22 cellular contexts compared by ENCODE assay signal in the genomic region with DNA sequence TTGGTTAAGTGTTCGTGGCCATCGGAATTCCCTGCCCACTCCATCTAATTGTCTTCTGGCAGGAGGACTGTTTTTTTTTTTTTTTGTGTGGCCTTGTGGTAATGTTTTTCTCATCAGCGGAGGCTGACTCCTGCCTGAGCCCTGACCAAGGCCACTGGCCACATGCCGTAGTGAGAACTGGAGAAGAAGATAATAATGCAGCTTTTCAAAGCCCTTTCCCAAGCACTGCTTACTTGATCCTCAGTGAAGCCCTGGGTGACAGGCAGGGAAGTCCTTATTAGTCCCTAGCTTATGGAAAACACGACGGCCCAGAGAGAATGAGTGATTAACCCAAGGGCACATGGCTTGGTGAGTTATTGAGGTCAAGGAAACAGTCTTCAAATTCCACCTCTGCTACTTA.
DNase-seq lines count a peak whose midpoint lies in the region; ATAC-seq and TF ChIP-seq lines count a peak whose summit lies in the region.
"Had no signal": no experiment of that assay in that cellular context is flagged by ENCODE, and none has a peak within 500 bp of the region (broad histone marks: within the 10 kb centered on the region; RNA-seq: fewer than 3 reads in every experiment).

No MANE protein-coding gene starts in this region.

- peaks cover 42 to 50% of the 10 kb centered on the region in 2 donors for H3K4me1 ChIP-seq in gastrocnemius medialis

- H3K9me3 Mint-ChIP-seq in WTC11 = peaks cover 16% of the 10 kb centered on the region
- H3K9me3 Mint-ChIP-seq: activated T-cell treated with anti-CD3 and anti-CD28 coated beads, Interleukin-2, amount 50 U/mL, for 72 hours; endodermal cell; IgD-negative memory B cell; naive thymus-derived CD8-positive, alpha-beta T cell had no signal

- no peak for TF ChIP-seq POLR2A in gastrocnemius medialis (IDR thresholded peaks at IDR 0.05)

- peak; percentile 85 for DNase-seq in EH (ENCODE audit: low read depth)
- DNase-seq in WTC11 (ENCODE audit: low spot score) = no peak
- DNase-seq in fibroblast of peridontal ligament (ENCODE audit: extremely low read depth) = peak; percentile 85
- no peak for DNase-seq in gastrocnemius medialis
- DNase-seq in NCI-H2171 (lab: John Stamatoyannopoulos, UW) = no peak
- no peak for DNase-seq in NCI-H2196 (lab: John Stamatoyannopoulos, UW; ENCODE audit: unreplicated experiment)
- no peak for DNase-seq in DMS 273 treated with DMSO at 0.1 percent for 48 hours (lab: John Stamatoyannopoulos, UW)
- DNase-seq in NCI-H226 = no peak
- DNase-seq: activated CD4-positive, alpha-beta T cell treated with anti-CD3 and anti-CD28 coated beads for 1 hour; activated naive CD4-positive, alpha-beta T cell treated with anti-CD3 and anti-CD28 coated beads, Interleukin-2, amount 50 U/mL, for 16 hours; activated T-cell treated with anti-CD3 and anti-CD28 coated beads, Interleukin-2, amount 50 U/mL, for 72 hours; body of pancreas; CD4-positive, CD25-positive, alpha-beta regulatory T cell; endodermal cell; heart left ventricle; naive thymus-derived CD8-positive, alpha-beta T cell; NCI-H1436 treated with DMSO at 0.1 percent for 48 hours; NCI-H2171 treated with DMSO at 0.1 percent for 48 hours; NCI-H82; SHP77 had no signal

- no peaks in the 10 kb centered on the region for H3K27me3 ChIP-seq in gastrocnemius medialis
- H3K27me3 ChIP-seq: body of pancreas, heart left ventricle had no signal

- H3K27ac ChIP-seq in gastrocnemius medialis = peak overlapping the region; percentile 37 to 69 (median 58)
- H3K27ac ChIP-seq: body of pancreas had no signal

- no peak overlapping the region for H3K4me3 Mint-ChIP-seq in WTC11
- H3K4me3 Mint-ChIP-seq: activated T-cell treated with anti-CD3 and anti-CD28 coated beads, Interleukin-2, amount 50 U/mL, for 72 hours; CD4-positive, CD25-positive, alpha-beta regulatory T cell; endodermal cell; IgD-negative memory B cell; naive thymus-derived CD8-positive, alpha-beta T cell had no signal

- H3K4me3 ChIP-seq in gastrocnemius medialis = no peak overlapping the region
- H3K4me3 ChIP-seq: body of pancreas, heart left ventricle had no signal

- H3K4me1 Mint-ChIP-seq in WTC11 = peaks cover 3% of the 10 kb centered on the region; the same call in 1 of the 2 replicates
- H3K4me1 Mint-ChIP-seq: CD4-positive, CD25-positive, alpha-beta regulatory T cell; endodermal cell; IgD-negative memory B cell; naive thymus-derived CD8-positive, alpha-beta T cell had no signal

- H3K36me3 ChIP-seq in gastrocnemius medialis = no peaks in the 10 kb centered on the region
- H3K36me3 ChIP-seq: heart left ventricle had no signal

- H3K27ac Mint-ChIP-seq in WTC11 = peak overlapping the region; percentile 13; the same call in 1 of the 2 replicates
- H3K27ac Mint-ChIP-seq: activated T-cell treated with anti-CD3 and anti-CD28 coated beads, Interleukin-2, amount 50 U/mL, for 72 hours; CD4-positive, CD25-positive, alpha-beta regulatory T cell; endodermal cell; IgD-negative memory B cell; naive thymus-derived CD8-positive, alpha-beta T cell had no signal

- H3K36me3 Mint-ChIP-seq in WTC11 = peaks cover 11% of the 10 kb centered on the region
- H3K36me3 Mint-ChIP-seq: CD4-positive, CD25-positive, alpha-beta regulatory T cell; IgD-negative memory B cell; naive thymus-derived CD8-positive, alpha-beta T cell had no signal

- H3K27me3 Mint-ChIP-seq in WTC11 (ENCODE audit: low read depth) = no peaks in the 10 kb centered on the region; the same call in 1 of the 2 replicates

- POLR2A ChIA-PET in WTC11 (lab: Charles Lee) = no interaction called here

- ATAC-seq in WTC11 (no peak), gastrocnemius medialis (peak; percentile 17 to 32)
- ATAC-seq: activated T-cell treated with anti-CD3 and anti-CD28 coated beads, Interleukin-2, amount 50 U/mL, for 72 hours; body of pancreas; heart left ventricle; left lobe of liver; naive thymus-derived CD8-positive, alpha-beta T cell had no signal

- CTCF ChIA-PET in WTC11 (lab: Charles Lee) = no interaction called here

- no peaks in the 10 kb centered on the region for H3K9me3 ChIP-seq in gastrocnemius medialis
- H3K9me3 ChIP-seq: body of pancreas, heart left ventricle had no signal

- in situ Hi-C loops in gastrocnemius medialis (cut with MboI; ENCODE audit: low sequenced_read_pairs in 4 of 4) = no loop called here

- intact Hi-C loops in gastrocnemius medialis (cut with DNase I; ENCODE audit: low total_unique reads) = no loop called here

- no peak for TF ChIP-seq CTCF in WTC11 (IDR thresholded peaks at IDR 0.05)
- TF ChIP-seq CTCF in gastrocnemius medialis (IDR thresholded peaks at IDR 0.05 in 4 of 5, conservative IDR thresholded peaks at IDR 0.05 in 1 of 5) = no peak

TF ChIP-seq in WTC11, 78 proteins besides CTCF, POLR2A, EP300 and RAD21:
- TF ChIP-seq SMAD4 (CRISPR knock-in tag; IDR thresholded peaks at IDR 0.05) = no peak
- TF ChIP-seq ZSCAN18 (CRISPR knock-in tag; IDR thresholded peaks at IDR 0.05) = no peak
- no peak for TF ChIP-seq PRRX2 (CRISPR knock-in tag; IDR thresholded peaks at IDR 0.05)
- no peak for TF ChIP-seq MAX (CRISPR knock-in tag; IDR thresholded peaks at IDR 0.05)
- no peak for TF ChIP-seq ESRRA (CRISPR knock-in tag; IDR thresholded peaks at IDR 0.05; ENCODE audit: borderline replicate concordance)
- no peak for TF ChIP-seq USF2 (CRISPR knock-in tag; IDR thresholded peaks at IDR 0.05)
- TF ChIP-seq ATF6 (CRISPR knock-in tag; IDR thresholded peaks at IDR 0.05) = no peak
- TF ChIP-seq EMX1 (CRISPR knock-in tag; IDR thresholded peaks at IDR 0.05) = no peak
- no peak for TF ChIP-seq NR3C1 (CRISPR knock-in tag; conservative IDR thresholded peaks at IDR 0.05; ENCODE audit: low read depth)
- no peak for TF ChIP-seq ZNF396 (CRISPR knock-in tag; IDR thresholded peaks at IDR 0.05; ENCODE audit: borderline replicate concordance)
- TF ChIP-seq ZNF416 (CRISPR knock-in tag; IDR thresholded peaks at IDR 0.05) = no peak
- no peak for TF ChIP-seq TP53 (CRISPR knock-in tag; IDR thresholded peaks at IDR 0.05)
- no peak for TF ChIP-seq TCF7 (CRISPR knock-in tag; IDR thresholded peaks at IDR 0.05; ENCODE audit: low read depth)
- no peak for TF ChIP-seq GABPB1 (CRISPR knock-in tag; IDR thresholded peaks at IDR 0.05)
- no peak for TF ChIP-seq ZNF512 (CRISPR knock-in tag; IDR thresholded peaks at IDR 0.05; ENCODE audit: borderline replicate concordance)
- TF ChIP-seq ZNF423 (CRISPR knock-in tag; IDR thresholded peaks at IDR 0.05) = no peak
- no peak for TF ChIP-seq CREM (CRISPR knock-in tag; IDR thresholded peaks at IDR 0.05)

Comparison
In these comparisons a context has a peak if more than half of its experiments do, and no peak if none do; other contexts are left out.
1. DNase-seq: peak in EH (single experiment) and fibroblast of peridontal ligament (single experiment); none in WTC11 (single experiment), gastrocnemius medialis (0 of 2), NCI-H2171 (single experiment), NCI-H2196 (single experiment), DMS 273 treated with DMSO at 0.1 percent for 48 hours (single experiment) and NCI-H226 (single experiment).